ENCODE assay signal across 1 cellular context in the genomic region with DNA sequence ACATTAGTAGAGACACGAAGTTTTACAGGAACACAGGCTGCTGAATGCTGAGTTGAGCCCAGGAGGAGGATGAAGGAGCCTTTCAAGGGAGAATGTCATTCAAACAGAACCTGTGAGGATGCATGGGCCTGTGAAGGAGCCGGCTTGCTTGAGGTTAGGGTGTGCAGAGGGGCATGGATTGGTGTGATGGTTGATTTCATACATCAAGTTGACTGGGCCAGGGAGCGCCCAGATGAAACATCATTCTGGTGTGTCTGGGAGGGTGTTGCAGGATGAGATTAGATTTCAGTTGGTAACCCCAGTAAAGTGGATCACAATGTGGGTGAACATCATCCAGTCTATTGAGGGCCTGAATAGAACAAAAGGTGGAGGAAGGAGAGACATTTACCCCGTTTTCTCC.
TF ChIP-seq lines count a peak whose summit lies in the region.

No MANE protein-coding gene starts in this region.

TF ChIP-seq in K562, 482 proteins besides CTCF, POLR2A, EP300 and RAD21 (continued from another document):
- TF ChIP-seq RBFOX2 (IDR thresholded peaks at IDR 0.05; ENCODE audit: low read depth, low read length) (no peak), FOS (IDR thresholded peaks at IDR 0.05; ENCODE audit: extremely low read depth, insufficient read length) (no peak), SPI1 (IDR thresholded peaks at IDR 0.05; ENCODE audit: borderline replicate concordance, low read depth, low read length) (no peak), DNMT1 (IDR thresholded peaks at IDR 0.05) (no peak)
- TF ChIP-seq, protein P1, sequence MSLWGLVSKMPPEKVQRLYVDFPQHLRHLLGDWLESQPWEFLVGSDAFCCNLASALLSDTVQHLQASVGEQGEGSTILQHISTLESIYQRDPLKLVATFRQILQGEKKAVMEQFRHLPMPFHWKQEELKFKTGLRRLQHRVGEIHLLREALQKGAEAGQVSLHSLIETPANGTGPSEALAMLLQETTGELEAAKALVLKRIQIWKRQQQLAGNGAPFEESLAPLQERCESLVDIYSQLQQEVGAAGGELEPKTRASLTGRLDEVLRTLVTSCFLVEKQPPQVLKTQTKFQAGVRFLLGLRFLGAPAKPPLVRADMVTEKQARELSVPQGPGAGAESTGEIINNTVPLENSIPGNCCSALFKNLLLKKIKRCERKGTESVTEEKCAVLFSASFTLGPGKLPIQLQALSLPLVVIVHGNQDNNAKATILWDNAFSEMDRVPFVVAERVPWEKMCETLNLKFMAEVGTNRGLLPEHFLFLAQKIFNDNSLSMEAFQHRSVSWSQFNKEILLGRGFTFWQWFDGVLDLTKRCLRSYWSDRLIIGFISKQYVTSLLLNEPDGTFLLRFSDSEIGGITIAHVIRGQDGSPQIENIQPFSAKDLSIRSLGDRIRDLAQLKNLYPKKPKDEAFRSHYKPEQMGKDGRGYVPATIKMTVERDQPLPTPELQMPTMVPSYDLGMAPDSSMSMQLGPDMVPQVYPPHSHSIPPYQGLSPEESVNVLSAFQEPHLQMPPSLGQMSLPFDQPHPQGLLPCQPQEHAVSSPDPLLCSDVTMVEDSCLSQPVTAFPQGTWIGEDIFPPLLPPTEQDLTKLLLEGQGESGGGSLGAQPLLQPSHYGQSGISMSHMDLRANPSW (CRISPR knock-in tag; IDR thresholded peaks at IDR 0.05) = no peak
